Comparison of ENCODE assay signal across 10 cellular contexts in the genomic region with DNA sequence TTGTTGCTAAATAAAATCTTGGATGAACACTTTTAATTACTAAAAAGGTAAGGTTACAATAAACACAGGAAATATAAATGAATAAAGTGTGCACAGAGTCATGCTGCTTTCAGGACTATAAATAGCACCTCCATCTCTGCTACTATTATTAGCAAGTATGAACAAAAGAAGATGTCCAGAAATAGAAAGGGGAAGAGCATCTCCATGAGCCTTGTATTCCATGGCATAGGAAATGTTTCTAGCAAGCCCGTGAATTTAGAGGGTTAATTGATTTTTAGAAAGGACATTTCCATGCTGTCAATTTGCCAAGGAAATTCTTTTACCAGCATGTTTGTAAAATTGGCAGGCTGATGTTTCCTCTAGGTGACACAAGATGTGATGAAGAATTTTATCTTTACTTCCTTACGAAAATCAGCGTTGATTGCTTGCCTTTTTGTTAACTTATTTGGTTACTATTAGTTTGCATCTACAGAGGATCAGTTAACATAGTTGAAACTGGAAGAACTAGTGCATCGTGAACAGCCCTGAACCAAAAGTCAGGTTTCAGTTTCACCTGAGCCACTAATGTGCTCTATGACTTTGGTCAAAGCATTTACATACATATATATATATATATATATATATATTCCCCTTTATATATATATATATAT. TPM values are rescaled to one million over a fixed set of nuclear protein-coding genes. Genes with fewer than 3 reads are reported as not detected.
DNase-seq lines count a peak whose midpoint lies in the region; ATAC-seq and TF ChIP-seq lines count a peak whose summit lies in the region.
"Had no signal": no experiment of that assay in that cellular context is flagged by ENCODE, and none has a peak within 500 bp of the region (broad histone marks: within the 10 kb centered on the region; RNA-seq: fewer than 3 reads in every experiment).

No MANE protein-coding gene starts in this region.

- no peak overlapping the region for H3K18ac ChIP-seq in mesenchymal stem cell (ENCODE audit: low read depth in 1 of 2, low read length in 2 of 2)
- no peak overlapping the region for H3K18ac ChIP-seq in mesendoderm (ENCODE audit: low read length)

- no peak overlapping the region for H4K5ac ChIP-seq in mesendoderm (ENCODE audit: low read length)

- H3K27ac ChIP-seq in mesenchymal stem cell (ENCODE audit: low read length, poor library complexity, severe bottlenecking) (no peak overlapping the region), thyroid gland (no peak overlapping the region), mesendoderm (ENCODE audit: low read depth, low read length) (no peak overlapping the region)
- H3K27ac ChIP-seq: neural progenitor cell had no signal

- H3K4me2 ChIP-seq in mesenchymal stem cell (ENCODE audit: low read length, poor library complexity, severe bottlenecking) (no peak overlapping the region), mesendoderm (ENCODE audit: low read length) (no peak overlapping the region)
- H3K4me2 ChIP-seq: neural progenitor cell had no signal

- H3K4me1 ChIP-seq in mesenchymal stem cell (ENCODE audit: control insufficient read depth, insufficient read depth, low read depth, low read length) (no peaks in the 10 kb centered on the region), thyroid gland (peaks cover 9 to 10% of the 10 kb centered on the region in 2 donors), mesendoderm (ENCODE audit: control insufficient read depth, low read depth, low read length) (peaks cover 5% of the 10 kb centered on the region)
- H3K4me1 ChIP-seq: neural progenitor cell had no signal

- no peak overlapping the region for H2AK5ac ChIP-seq in mesenchymal stem cell (ENCODE audit: low read length, severe bottlenecking)
- no peak overlapping the region for H2AK5ac ChIP-seq in mesendoderm (ENCODE audit: low read length)

- peak; percentile 8 for DNase-seq in mesenchymal stem cell
- DNase-seq in NCI-H1930 (lab: John Stamatoyannopoulos, UW), result no peak
- no peak for DNase-seq in T-helper 9 cell
- no peak for DNase-seq in thyroid gland
- DNase-seq in mesendoderm, result no peak
- DNase-seq: erythroblast had no signal

- no peaks in the 10 kb centered on the region for H3K79me1 ChIP-seq in mesenchymal stem cell (replicated peaks; ENCODE audit: low read length, poor library complexity, severe bottlenecking)
- no peaks in the 10 kb centered on the region for H3K79me1 ChIP-seq in mesendoderm (ENCODE audit: low read length)

- no peak overlapping the region for H3K23ac ChIP-seq in mesenchymal stem cell (ENCODE audit: low read length in 2 of 2)
- H3K23ac ChIP-seq in mesendoderm (ENCODE audit: low read length), result no peak overlapping the region

- no peak for TF ChIP-seq CTCF in thyroid gland (IDR thresholded peaks at IDR 0.05)

- H4K91ac ChIP-seq in mesenchymal stem cell (ENCODE audit: low read length), result no peak overlapping the region

- H3K9me3 ChIP-seq in mesenchymal stem cell (ENCODE audit: control insufficient read depth, low read length), result no peaks in the 10 kb centered on the region
- no peaks in the 10 kb centered on the region for H3K9me3 ChIP-seq in thyroid gland

- H3K9ac ChIP-seq in mesenchymal stem cell (ENCODE audit: low read length) (no peak overlapping the region), mesendoderm (ENCODE audit: low read length) (no peak overlapping the region)
- H3K9ac ChIP-seq: neural progenitor cell had no signal

- H2BK120ac ChIP-seq in mesenchymal stem cell (ENCODE audit: low read depth, low read length), result no peak overlapping the region
- no peak overlapping the region for H2BK120ac ChIP-seq in mesendoderm (ENCODE audit: low read depth, low read length)

- WGBS in mesenchymal stem cell, result 90% methylated on average over 3 of the region's 4 CpGs
- 66 to 81% methylated on average over 4 of the region's 4 CpGs for WGBS in thyroid gland, 2 donors
- no CpG with 5 or more reads among the region's 4 CpGs for WGBS in mesendoderm (ENCODE audit: extremely low coverage, insufficient coverage, low lambda C conversion rate)

- H2BK15ac ChIP-seq in mesenchymal stem cell (ENCODE audit: low read depth, poor library complexity, severe bottlenecking) (no peak overlapping the region), mesendoderm (replicated peaks; ENCODE audit: low read depth) (no peak overlapping the region)

- H3K79me2 ChIP-seq in mesendoderm (ENCODE audit: control insufficient read depth, insufficient read depth, low read length), result no peaks in the 10 kb centered on the region

- H2BK5ac ChIP-seq in mesenchymal stem cell (ENCODE audit: low read depth, low read length, poor library complexity, severe bottlenecking) (no peak overlapping the region), mesendoderm (ENCODE audit: low read length) (no peak overlapping the region)

- H3K4ac ChIP-seq in mesenchymal stem cell (ENCODE audit: low read depth in 1 of 2, low read length in 2 of 2), result no peak overlapping the region
- H3K4ac ChIP-seq in mesendoderm (ENCODE audit: low read depth, low read length), result no peak overlapping the region

- H3K4me3 ChIP-seq in mesenchymal stem cell (ENCODE audit: insufficient read depth in 1 of 2, low read depth in 1 of 2, low read length in 2 of 2) (no peak overlapping the region), thyroid gland (replicated peaks in 1 of 3) (no peak overlapping the region), mesendoderm (ENCODE audit: low read length) (no peak overlapping the region)
- H3K4me3 ChIP-seq: neural progenitor cell had no signal

- ATAC-seq in GM18909 (IDR thresholded peaks at IDR 0.05; ENCODE audit: poor library complexity, unreplicated experiment) (peak; percentile 84), GM21723 (IDR thresholded peaks at IDR 0.05; ENCODE audit: unreplicated experiment) (peak; percentile 99), HG03175 (IDR thresholded peaks at IDR 0.05; ENCODE audit: unreplicated experiment) (peak; percentile 90)

- H3K36me3 ChIP-seq in mesenchymal stem cell (ENCODE audit: control insufficient read depth in 1 of 2, insufficient read depth in 2 of 2, low read depth in 1 of 2, low read length in 2 of 2), result no peaks in the 10 kb centered on the region
- H3K36me3 ChIP-seq in thyroid gland, result no peaks in the 10 kb centered on the region
- no peaks in the 10 kb centered on the region for H3K36me3 ChIP-seq in mesendoderm (ENCODE audit: control insufficient read depth, insufficient read depth, low read length)
- H3K36me3 ChIP-seq: neural progenitor cell had no signal

- peaks cover 4 to 7% of the 10 kb centered on the region in 2 experiments for H3K27me3 ChIP-seq in mesenchymal stem cell (ENCODE audit: control insufficient read depth in 1 of 2, insufficient read depth in 1 of 2, low read length in 2 of 2)
- H3K27me3 ChIP-seq in thyroid gland, result no peaks in the 10 kb centered on the region
- H3K27me3 ChIP-seq in mesendoderm (ENCODE audit: insufficient read depth, low read length, poor library complexity), result no peaks in the 10 kb centered on the region
- H3K27me3 ChIP-seq: neural progenitor cell had no signal

- H3K14ac ChIP-seq in mesenchymal stem cell (ENCODE audit: low read length in 2 of 2), result no peak overlapping the region

- intact Hi-C loops in thyroid gland (cut with DNase I), result no loop called here

- H2AFZ ChIP-seq in mesenchymal stem cell (ENCODE audit: low read depth, low read length), result no peak overlapping the region
- H2AFZ ChIP-seq: neural progenitor cell had no signal

- TF ChIP-seq POLR2A in thyroid gland (IDR thresholded peaks at IDR 0.05), result no peak

- H3K56ac ChIP-seq in mesendoderm (ENCODE audit: low read length), result no peak overlapping the region

- no peak overlapping the region for H2BK12ac ChIP-seq in mesenchymal stem cell (ENCODE audit: low read length in 2 of 2)

- H4K8ac ChIP-seq in mesenchymal stem cell (ENCODE audit: low read length) (no peak overlapping the region), mesendoderm (ENCODE audit: low read depth, low read length) (no peak overlapping the region)

RNA-seq across cellular contexts. Expression of a gene that starts 45.3 kb away (rescaled TPM):
- 2.0 TPM for polyA plus RNA-seq in mesenchymal stem cell (2013, experiment 1 of 2)
- polyA plus RNA-seq in mesenchymal stem cell (2013, experiment 2 of 2), result 1.9 TPM
- total RNA-seq in thyroid gland, result 1 to 10 TPM; 1.5 to 8.2 (median 3.9) TPM
- polyA plus RNA-seq in mesendoderm (2013, experiment 1 of 2), result 6.5 TPM
- polyA plus RNA-seq in mesendoderm (2013, experiment 2 of 2), result 6.7 TPM
